In the genomic region with DNA sequence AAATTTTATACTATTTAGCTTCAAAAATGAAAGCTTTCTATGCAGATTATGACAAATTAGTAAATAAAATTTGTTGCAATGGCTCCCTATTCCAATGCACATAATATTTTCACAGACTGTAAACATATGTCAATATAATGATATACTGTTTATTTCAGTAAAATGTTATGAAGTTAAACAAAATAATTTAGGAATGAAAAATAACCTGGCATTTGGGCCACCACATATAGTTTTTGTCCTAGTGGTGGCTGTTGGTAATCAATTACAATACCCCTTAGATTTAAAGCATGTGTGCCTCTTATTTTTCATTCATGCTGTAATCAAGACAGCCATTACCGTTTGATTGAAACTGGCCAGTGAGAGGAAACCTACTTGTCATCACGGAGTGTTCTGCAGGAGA, we compare ENCODE assay signal across 19 cellular contexts.
"Had no signal": no experiment of that assay in that cellular context is flagged by ENCODE, and none has a peak within 500 bp of the region (broad histone marks: within the 10 kb centered on the region; RNA-seq: fewer than 3 reads in every experiment).

No MANE protein-coding gene starts in this region.

- ATAC-seq: mucosa of descending colon; naive thymus-derived CD4-positive, alpha-beta T cell; natural killer cell treated with Interleukin-12 subunit alpha and Interleukin-12 subunit beta and Interleukin-15 and Interleukin-18, amount 100 ng/mL, for 72 hours; pancreas; right lobe of liver; stimulated activated effector memory CD8-positive, alpha-beta T cell treated with anti-CD3 and anti-CD28 coated beads, Interleukin-12 subunit alpha, Interleukin-12 subunit beta, amount 100 ng/mL, for 72 hours had no signal

- DNase-seq: islet precursor cell; left ventricle myocardium inferior; mesendoderm; midbrain; mucosa of descending colon; naive thymus-derived CD4-positive, alpha-beta T cell; nucleus accumbens; pancreas; posterior cingulate gyrus; right lobe of liver; stimulated activated CD4-positive, alpha-beta T cell treated with anti-CD3 and anti-CD28 coated beads, Interleukin-12 subunit alpha, Interleukin-12 subunit beta, amount 100 ng/mL, for 4 hours; stimulated activated CD4-positive, alpha-beta T cell treated with anti-CD3 and anti-CD28 coated beads, Interleukin-4, amount 100 ng/mL, for 24 hours; stimulated activated naive CD4-positive, alpha-beta T cell; tibial artery; trophoblast cell; uterus had no signal

- H3K4me3 Mint-ChIP-seq: naive thymus-derived CD4-positive, alpha-beta T cell; natural killer cell treated with Interleukin-12 subunit alpha and Interleukin-12 subunit beta and Interleukin-15 and Interleukin-18, amount 100 ng/mL, for 72 hours; stimulated activated effector memory CD8-positive, alpha-beta T cell treated with anti-CD3 and anti-CD28 coated beads, Interleukin-12 subunit alpha, Interleukin-12 subunit beta, amount 100 ng/mL, for 72 hours; stimulated activated naive CD8-positive, alpha-beta T cell treated with anti-CD3 and anti-CD28 coated beads, Interleukin-15, Interleukin-2, amounts not matched to agents 100 ng/mL and 50 ng/mL, for 24 hours had no signal

- H3K27me3 Mint-ChIP-seq: naive thymus-derived CD4-positive, alpha-beta T cell; natural killer cell treated with Interleukin-12 subunit alpha and Interleukin-12 subunit beta and Interleukin-15 and Interleukin-18, amount 100 ng/mL, for 72 hours; stimulated activated naive CD8-positive, alpha-beta T cell treated with anti-CD3 and anti-CD28 coated beads, Interleukin-15, Interleukin-2, amounts not matched to agents 100 ng/mL and 50 ng/mL, for 24 hours had no signal

- H3K4me1 Mint-ChIP-seq: naive thymus-derived CD4-positive, alpha-beta T cell; stimulated activated effector memory CD8-positive, alpha-beta T cell treated with anti-CD3 and anti-CD28 coated beads, Interleukin-12 subunit alpha, Interleukin-12 subunit beta, amount 100 ng/mL, for 72 hours had no signal

- H3K27ac Mint-ChIP-seq: naive thymus-derived CD4-positive, alpha-beta T cell; natural killer cell treated with Interleukin-12 subunit alpha and Interleukin-12 subunit beta and Interleukin-15 and Interleukin-18, amount 100 ng/mL, for 72 hours; stimulated activated effector memory CD8-positive, alpha-beta T cell treated with anti-CD3 and anti-CD28 coated beads, Interleukin-12 subunit alpha, Interleukin-12 subunit beta, amount 100 ng/mL, for 72 hours; stimulated activated naive CD8-positive, alpha-beta T cell treated with anti-CD3 and anti-CD28 coated beads, Interleukin-15, Interleukin-2, amounts not matched to agents 100 ng/mL and 50 ng/mL, for 24 hours had no signal

- H3K36me3 Mint-ChIP-seq: naive thymus-derived CD4-positive, alpha-beta T cell; stimulated activated effector memory CD8-positive, alpha-beta T cell treated with anti-CD3 and anti-CD28 coated beads, Interleukin-12 subunit alpha, Interleukin-12 subunit beta, amount 100 ng/mL, for 72 hours had no signal
